ENCODE assay signal across 12 cellular contexts in genomic region chr13:27448308-27448707, GRCh38. TPM values are rescaled to one million over a fixed set of nuclear protein-coding genes. Genes with fewer than 3 reads are reported as not detected.
DNase-seq lines count a peak whose midpoint lies in the region; ATAC-seq and TF ChIP-seq lines count a peak whose summit lies in the region.
"Had no signal": no experiment of that assay in that cellular context is flagged by ENCODE, and none has a peak within 500 bp of the region (broad histone marks: within the 10 kb centered on the region; RNA-seq: fewer than 3 reads in every experiment).

No MANE protein-coding gene starts in this region.

- H3K36me3 ChIP-seq in suprapubic skin = no peaks in the 10 kb centered on the region

- H3K27me3 ChIP-seq in right cardiac atrium (ENCODE audit: control insufficient read depth, insufficient read depth) (no peaks in the 10 kb centered on the region), suprapubic skin (no peaks in the 10 kb centered on the region)

- CTCF ChIA-PET in activated naive CD4-positive, alpha-beta T cell treated with anti-CD3 and anti-CD28 coated beads for 36 hours (lab: Charles Lee) = interaction anchor here (0.7 to 0.9 kb wide), 4 partner anchors 15 to 40 kb away, joined by 3 to 4 read pairs (median 3); no protein-coding TSS in a partner anchor
- CTCF ChIA-PET in activated CD8-positive, alpha-beta T cell treated with anti-CD3 and anti-CD28 coated beads for 36 hours (lab: Charles Lee) = interaction anchor here (5.4 kb wide), 1 partner anchor 22 kb away, joined by 35 read pairs; the partner anchor contains the start of gene GTF3A

- in situ Hi-C loops in KBM-7 (cut with MboI; ENCODE audit: low pct_unique_long_range_greater_than_20kb, low sequenced_read_pairs) = no loop called here

- WGBS in right cardiac atrium = 49% methylated on average over 4 of the region's 4 CpGs
- 89% methylated on average over 4 of the region's 4 CpGs for WGBS in suprapubic skin

- peaks cover 12% of the 10 kb centered on the region for H3K36me3 Mint-ChIP-seq in activated naive CD4-positive, alpha-beta T cell treated with anti-CD3 and anti-CD28 coated beads for 36 hours (ENCODE audit: low read depth)
- H3K36me3 Mint-ChIP-seq in activated CD8-positive, alpha-beta T cell treated with anti-CD3 and anti-CD28 coated beads for 36 hours (ENCODE audit: low read depth) = peaks cover 11% of the 10 kb centered on the region

- H3K9me3 ChIP-seq in right cardiac atrium (ENCODE audit: control insufficient read depth, low read length) (no peaks in the 10 kb centered on the region), suprapubic skin (no peaks in the 10 kb centered on the region)
- H3K9me3 ChIP-seq: mucosa of descending colon had no signal

- intact Hi-C loops in activated naive CD4-positive, alpha-beta T cell treated with anti-CD3 and anti-CD28 coated beads for 36 hours (cut with micrococcal nuclease) = loop anchor here (1.0 to 5.0 kb wide), 2 partner anchors 189 to 316 kb away; no protein-coding TSS in a partner anchor
- intact Hi-C loops in activated CD8-positive, alpha-beta T cell treated with anti-CD3 and anti-CD28 coated beads for 36 hours (cut with micrococcal nuclease) = no loop called here
- intact Hi-C loops in right cardiac atrium (cut with DNase I) = no loop called here

- H3K4me1 Mint-ChIP-seq in activated naive CD4-positive, alpha-beta T cell treated with anti-CD3 and anti-CD28 coated beads for 36 hours (ENCODE audit: low read depth) = peaks cover 48% of the 10 kb centered on the region
- H3K4me1 Mint-ChIP-seq in activated CD8-positive, alpha-beta T cell treated with anti-CD3 and anti-CD28 coated beads for 36 hours (ENCODE audit: low read depth) = peaks cover 45% of the 10 kb centered on the region

- H3K4me3 Mint-ChIP-seq in activated naive CD4-positive, alpha-beta T cell treated with anti-CD3 and anti-CD28 coated beads for 36 hours = peak overlapping the region; percentile 44
- H3K4me3 Mint-ChIP-seq in activated CD8-positive, alpha-beta T cell treated with anti-CD3 and anti-CD28 coated beads for 36 hours = peak overlapping the region; percentile 82

- no peak for DNase-seq in activated naive CD4-positive, alpha-beta T cell treated with anti-CD3 and anti-CD28 coated beads for 36 hours
- DNase-seq in activated naive CD4-positive, alpha-beta T cell treated with Interleukin-2 at 50 U/mL for 16 hours = no peak
- no peak for DNase-seq in activated CD8-positive, alpha-beta T cell treated with anti-CD3 and anti-CD28 coated beads for 36 hours
- DNase-seq in right cardiac atrium (peak in 1 of 3 donors; percentile 62), suprapubic skin (ENCODE audit: low spot score in 2 of 2) (no peak), KBM-7 (no peak)
- DNase-seq: effector CD4-positive, alpha-beta T cell; GM23248; mucosa of descending colon; NCI-H2029 had no signal

- H3K27ac ChIP-seq in right cardiac atrium (ENCODE audit: low read length) = peak overlapping the region; percentile 99
- H3K27ac ChIP-seq in suprapubic skin = peak overlapping the region; percentile 99
- H3K27ac ChIP-seq: GM23248 had no signal

- TF ChIP-seq CTCF in activated CD8-positive, alpha-beta T cell treated with anti-CD3 and anti-CD28 coated beads for 36 hours (IDR thresholded peaks at IDR 0.05) = no peak
- TF ChIP-seq CTCF in suprapubic skin (IDR thresholded peaks at IDR 0.05) = no peak

- no peak for TF ChIP-seq POLR2A in suprapubic skin (IDR thresholded peaks at IDR 0.05)

- H3K4me1 ChIP-seq in right cardiac atrium (ENCODE audit: control insufficient read depth, insufficient read depth, low read length) (peaks cover 7% of the 10 kb centered on the region), suprapubic skin (peaks cover 37% of the 10 kb centered on the region)

- no peak for TF ChIP-seq EP300 in suprapubic skin (IDR thresholded peaks at IDR 0.05)

- ATAC-seq in activated CD8-positive, alpha-beta T cell treated with anti-CD3 and anti-CD28 coated beads for 36 hours = no peak
- peak in 1 of 2 donors; percentile 20 for ATAC-seq in right cardiac atrium
- ATAC-seq in HG02642 (IDR thresholded peaks at IDR 0.05; ENCODE audit: poor library complexity, unreplicated experiment) = no peak
- no peak for ATAC-seq in GM21447 (IDR thresholded peaks at IDR 0.05; ENCODE audit: unreplicated experiment)
- ATAC-seq: mucosa of descending colon had no signal

- POLR2A ChIA-PET in activated CD8-positive, alpha-beta T cell treated with anti-CD3 and anti-CD28 coated beads for 36 hours (lab: Charles Lee) = interaction anchor here (1.1 to 6.3 kb wide), 4 partner anchors 13 to 172 kb away, joined by 3 to 71 read pairs (median 5); partner anchors contain the start of genes GTF3A and LNX2

- H3K27ac Mint-ChIP-seq in activated naive CD4-positive, alpha-beta T cell treated with anti-CD3 and anti-CD28 coated beads for 36 hours = peak overlapping the region; percentile 99
- peak overlapping the region; percentile 98 for H3K27ac Mint-ChIP-seq in activated CD8-positive, alpha-beta T cell treated with anti-CD3 and anti-CD28 coated beads for 36 hours

- no peaks in the 10 kb centered on the region for H3K9me3 Mint-ChIP-seq in activated naive CD4-positive, alpha-beta T cell treated with anti-CD3 and anti-CD28 coated beads for 36 hours
- H3K9me3 Mint-ChIP-seq in activated CD8-positive, alpha-beta T cell treated with anti-CD3 and anti-CD28 coated beads for 36 hours = no peaks in the 10 kb centered on the region

- peak overlapping the region; percentile 33 for H3K4me3 ChIP-seq in right cardiac atrium (ENCODE audit: low read length)
- no peak overlapping the region for H3K4me3 ChIP-seq in suprapubic skin
- H3K4me3 ChIP-seq: mucosa of descending colon had no signal

- no peaks in the 10 kb centered on the region for H3K27me3 Mint-ChIP-seq in activated naive CD4-positive, alpha-beta T cell treated with anti-CD3 and anti-CD28 coated beads for 36 hours (ENCODE audit: low read depth)
- H3K27me3 Mint-ChIP-seq in activated CD8-positive, alpha-beta T cell treated with anti-CD3 and anti-CD28 coated beads for 36 hours = no peaks in the 10 kb centered on the region

RNA-seq across cellular contexts. Expression of gene MTIF3, which starts 2.1 kb away (rescaled TPM):
- total RNA-seq in activated naive CD4-positive, alpha-beta T cell treated with anti-CD3 and anti-CD28 coated beads for 36 hours = 10 to 100 TPM; 34.0 to 42.1 TPM
- 10 to 100 TPM; 28.0 to 29.6 TPM for total RNA-seq in activated CD8-positive, alpha-beta T cell treated with anti-CD3 and anti-CD28 coated beads for 36 hours
- total RNA-seq in right cardiac atrium = 100 to 1,000 TPM; 102 to 157 (median 123) TPM
- 283 TPM for polyA plus RNA-seq in right cardiac atrium
- total RNA-seq in suprapubic skin = 10 to 100 TPM; 42.1 to 66.9 (median 48.0) TPM

RNA-seq across cellular contexts. Expression of gene GTF3A, which starts 23.9 kb away (rescaled TPM):
- total RNA-seq in activated naive CD4-positive, alpha-beta T cell treated with anti-CD3 and anti-CD28 coated beads for 36 hours = 100 to 1,000 TPM; 303 to 314 TPM
- 100 to 1,000 TPM; 278 to 282 TPM for total RNA-seq in activated CD8-positive, alpha-beta T cell treated with anti-CD3 and anti-CD28 coated beads for 36 hours
- 100 to 1,000 TPM; 149 to 204 (median 191) TPM for total RNA-seq in right cardiac atrium
- polyA plus RNA-seq in right cardiac atrium = 366 TPM
- total RNA-seq in suprapubic skin = 10 to 100 TPM; 82.5 to 93.1 (median 89.2) TPM
